Comparison of ENCODE assay signal across 16 cellular contexts in genomic region chr5:122313941-122314340, GRCh38. TPM values are rescaled to one million over a fixed set of nuclear protein-coding genes. Genes with fewer than 3 reads are reported as not detected.
"Had no signal": no experiment of that assay in that cellular context is flagged by ENCODE, and none has a peak within 500 bp of the region (broad histone marks: within the 10 kb centered on the region; RNA-seq: fewer than 3 reads in every experiment).

No MANE protein-coding gene starts in this region.

- ATAC-seq: activated CD8-positive, alpha-beta memory T cell treated with anti-CD3 and anti-CD28 coated beads, Interleukin-2, amount 10 ng/mL, durations not matched to agents 7 days and 5 days; activated naive CD4-positive, alpha-beta T cell treated with anti-CD3 and anti-CD28 coated beads, Interleukin-2, amount 50 U/mL, for 72 hours; activated T-cell treated with anti-CD3 and anti-CD28 coated beads, Interleukin-2, amount 50 U/mL, for 4 hours; effector memory CD8-positive, alpha-beta T cell; naive thymus-derived CD8-positive, alpha-beta T cell had no signal

- H3K27ac Mint-ChIP-seq: activated CD8-positive, alpha-beta memory T cell treated with anti-CD3 and anti-CD28 coated beads, Interleukin-2, amount 10 ng/mL, durations not matched to agents 7 days and 5 days; activated naive CD4-positive, alpha-beta T cell treated with anti-CD3 and anti-CD28 coated beads, Interleukin-2, amount 50 U/mL, for 72 hours; effector memory CD8-positive, alpha-beta T cell; naive thymus-derived CD8-positive, alpha-beta T cell; T-helper 1 cell treated with Interleukin-12 subunit alpha and Interleukin-12 subunit beta and Interleukin-4 antibody, amounts not matched to agents 30 μg/mL and 1 μg/mL, for 36 hours had no signal

- H3K27ac ChIP-seq: brain microvascular endothelial cell, parathyroid adenoma, tibial nerve had no signal

- H3K4me1 ChIP-seq: parathyroid adenoma had no signal

- H2AFZ ChIP-seq: parathyroid adenoma had no signal

- H3K9me3 Mint-ChIP-seq: activated naive CD4-positive, alpha-beta T cell treated with anti-CD3 and anti-CD28 coated beads, Interleukin-2, amount 50 U/mL, for 72 hours; activated T-cell treated with anti-CD3 and anti-CD28 coated beads, Interleukin-2, amount 50 U/mL, for 4 hours; effector memory CD8-positive, alpha-beta T cell; T-helper 1 cell treated with Interleukin-12 subunit alpha and Interleukin-12 subunit beta and Interleukin-4 antibody, amounts not matched to agents 30 μg/mL and 1 μg/mL, for 36 hours had no signal

- H3K9me3 ChIP-seq: mucosa of descending colon had no signal

- H3K4me3 ChIP-seq: mucosa of descending colon had no signal

- H3K36me3 ChIP-seq: brain microvascular endothelial cell, tibial nerve had no signal

- H3K36me3 Mint-ChIP-seq: activated CD8-positive, alpha-beta memory T cell treated with anti-CD3 and anti-CD28 coated beads, Interleukin-2, amount 10 ng/mL, durations not matched to agents 7 days and 5 days had no signal

- H3K79me2 ChIP-seq: parathyroid adenoma had no signal

- H3K27me3 ChIP-seq: brain microvascular endothelial cell had no signal

- H3K4me3 Mint-ChIP-seq: activated CD8-positive, alpha-beta memory T cell treated with anti-CD3 and anti-CD28 coated beads, Interleukin-2, amount 10 ng/mL, durations not matched to agents 7 days and 5 days; activated T-cell treated with anti-CD3 and anti-CD28 coated beads, Interleukin-2, amount 50 U/mL, for 4 hours; effector memory CD8-positive, alpha-beta T cell; naive thymus-derived CD8-positive, alpha-beta T cell; T-helper 1 cell treated with Interleukin-12 subunit alpha and Interleukin-12 subunit beta and Interleukin-4 antibody, amounts not matched to agents 30 μg/mL and 1 μg/mL, for 36 hours had no signal

- DNase-seq: activated CD4-positive, alpha-beta T cell treated with anti-CD3 and anti-CD28 coated beads, Interleukin-2, amount 50 U/mL, for 4 hours; activated CD4-positive, CD25-positive, alpha-beta regulatory T cell; activated CD8-positive, alpha-beta memory T cell treated with anti-CD3 and anti-CD28 coated beads, Interleukin-2, amount 10 ng/mL, durations not matched to agents 7 days and 5 days; activated effector memory CD4-positive, alpha-beta T cell treated with anti-CD3 and anti-CD28 coated beads, Interleukin-2, amount 50 U/mL, for 16 hours; activated T-cell treated with anti-CD3 and anti-CD28 coated beads, Interleukin-2, amount 50 U/mL, for 4 hours; amniotic stem cell; brain microvascular endothelial cell; effector memory CD8-positive, alpha-beta T cell; left cardiac atrium; mucosa of descending colon; naive thymus-derived CD8-positive, alpha-beta T cell; stimulated activated CD4-positive, alpha-beta T cell treated with anti-CD3 and anti-CD28 coated beads, Interleukin-4, amount 100 ng/mL, for 4 hours had no signal

RNA-seq across cellular contexts. Expression of gene SNCAIP, which starts 1.9 kb away (rescaled TPM):
- total RNA-seq: activated CD8-positive, alpha-beta memory T cell treated with anti-CD3 and anti-CD28 coated beads, Interleukin-2, amount 10 ng/mL, durations not matched to agents 7 days and 5 days; activated naive CD4-positive, alpha-beta T cell treated with anti-CD3 and anti-CD28 coated beads, Interleukin-2, amount 50 U/mL, for 72 hours; activated T-cell treated with anti-CD3 and anti-CD28 coated beads, Interleukin-2, amount 50 U/mL, for 4 hours; naive thymus-derived CD8-positive, alpha-beta T cell had no signal
- polyA plus RNA-seq: naive thymus-derived CD8-positive, alpha-beta T cell had no signal
